In the genomic region with DNA sequence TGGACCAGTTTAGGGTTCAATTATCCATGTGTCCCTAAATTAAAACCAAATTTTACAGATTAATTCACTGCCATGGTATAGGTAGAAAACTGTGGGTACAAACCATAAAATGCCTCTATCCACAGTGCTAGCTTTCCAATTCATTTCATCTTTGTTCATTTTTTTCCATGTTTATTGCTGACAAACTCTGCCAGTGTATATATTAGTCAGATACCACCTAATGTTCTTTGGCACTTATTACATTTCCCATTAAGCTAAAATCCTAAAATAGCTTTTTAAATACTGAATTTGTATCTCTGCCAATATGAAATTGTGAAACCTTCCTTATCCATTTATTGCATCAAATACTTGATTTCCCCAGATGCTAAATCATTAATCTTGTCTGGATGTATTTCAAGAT, we compare ENCODE assay signal across 20 cellular contexts.
"Had no signal": no experiment of that assay in that cellular context is flagged by ENCODE, and none has a peak within 500 bp of the region (broad histone marks: within the 10 kb centered on the region; RNA-seq: fewer than 3 reads in every experiment).

No MANE protein-coding gene starts in this region.

- H3K36me3 ChIP-seq: ascending aorta, brain microvascular endothelial cell, neural progenitor cell, right atrium auricular region, spleen, tibial nerve had no signal

- H3K27me3 Mint-ChIP-seq: activated CD4-positive, alpha-beta memory T cell treated with anti-CD3 and anti-CD28 coated beads, Interleukin-2, amount 10 ng/mL, durations not matched to agents 7 days and 5 days; activated CD4-positive, alpha-beta T cell treated with anti-CD3 and anti-CD28 coated beads, Interleukin-2, amount 10 ng/mL, durations not matched to agents 7 days and 5 days; activated naive CD4-positive, alpha-beta T cell treated with anti-CD3 and anti-CD28 coated beads, Interleukin-2, amount 10 ng/mL, durations not matched to agents 7 days and 5 days; activated T-cell treated with anti-CD3 and anti-CD28 coated beads, Interleukin-2, amount 50 U/mL, for 24 hours; naive thymus-derived CD4-positive, alpha-beta T cell had no signal

- H3K27me3 ChIP-seq: ascending aorta, brain microvascular endothelial cell, neural progenitor cell, right atrium auricular region, spleen, tibial nerve had no signal

- H3K27ac Mint-ChIP-seq: activated CD4-positive, alpha-beta memory T cell treated with anti-CD3 and anti-CD28 coated beads, Interleukin-2, amount 10 ng/mL, durations not matched to agents 7 days and 5 days; activated CD4-positive, alpha-beta T cell treated with anti-CD3 and anti-CD28 coated beads, Interleukin-2, amount 10 ng/mL, durations not matched to agents 7 days and 5 days; activated naive CD4-positive, alpha-beta T cell treated with anti-CD3 and anti-CD28 coated beads, Interleukin-2, amount 10 ng/mL, durations not matched to agents 7 days and 5 days; activated naive CD8-positive, alpha-beta T cell treated with anti-CD3 and anti-CD28 coated beads, Interleukin-2, amount 10 ng/mL, durations not matched to agents 7 days and 5 days; activated T-cell treated with anti-CD3 and anti-CD28 coated beads, Interleukin-2, amount 50 U/mL, for 24 hours; effector memory CD8-positive, alpha-beta T cell; immature natural killer cell; naive thymus-derived CD4-positive, alpha-beta T cell; neural progenitor cell had no signal

- H3K36me3 Mint-ChIP-seq: activated naive CD4-positive, alpha-beta T cell treated with anti-CD3 and anti-CD28 coated beads, Interleukin-2, amount 10 ng/mL, durations not matched to agents 7 days and 5 days; activated naive CD8-positive, alpha-beta T cell treated with anti-CD3 and anti-CD28 coated beads, Interleukin-2, amount 10 ng/mL, durations not matched to agents 7 days and 5 days; immature natural killer cell; naive thymus-derived CD4-positive, alpha-beta T cell; neural progenitor cell had no signal

- H3K4me2 ChIP-seq: neural progenitor cell had no signal

- H3K4me3 Mint-ChIP-seq: activated CD4-positive, alpha-beta memory T cell treated with anti-CD3 and anti-CD28 coated beads, Interleukin-2, amount 10 ng/mL, durations not matched to agents 7 days and 5 days; activated CD4-positive, alpha-beta T cell treated with anti-CD3 and anti-CD28 coated beads, Interleukin-2, amount 10 ng/mL, durations not matched to agents 7 days and 5 days; activated naive CD4-positive, alpha-beta T cell treated with anti-CD3 and anti-CD28 coated beads, Interleukin-2, amount 10 ng/mL, durations not matched to agents 7 days and 5 days; activated naive CD8-positive, alpha-beta T cell treated with anti-CD3 and anti-CD28 coated beads, Interleukin-2, amount 10 ng/mL, durations not matched to agents 7 days and 5 days; activated T-cell treated with anti-CD3 and anti-CD28 coated beads, Interleukin-2, amount 50 U/mL, for 24 hours; effector memory CD8-positive, alpha-beta T cell; immature natural killer cell; naive thymus-derived CD4-positive, alpha-beta T cell; neural progenitor cell had no signal

- H3K4me1 ChIP-seq: ascending aorta, neural progenitor cell, right atrium auricular region, spleen had no signal

- H3K9me3 Mint-ChIP-seq: activated CD4-positive, alpha-beta memory T cell treated with anti-CD3 and anti-CD28 coated beads, Interleukin-2, amount 10 ng/mL, durations not matched to agents 7 days and 5 days; activated CD4-positive, alpha-beta T cell treated with anti-CD3 and anti-CD28 coated beads, Interleukin-2, amount 10 ng/mL, durations not matched to agents 7 days and 5 days; activated naive CD8-positive, alpha-beta T cell treated with anti-CD3 and anti-CD28 coated beads, Interleukin-2, amount 10 ng/mL, durations not matched to agents 7 days and 5 days; activated T-cell treated with anti-CD3 and anti-CD28 coated beads, Interleukin-2, amount 50 U/mL, for 24 hours; effector memory CD8-positive, alpha-beta T cell; naive thymus-derived CD4-positive, alpha-beta T cell; neural progenitor cell had no signal

- DNase-seq: activated CD4-positive, alpha-beta memory T cell treated with anti-CD3 and anti-CD28 coated beads, Interleukin-2, amount 10 ng/mL, durations not matched to agents 7 days and 5 days; activated CD4-positive, alpha-beta T cell treated with anti-CD3 and anti-CD28 coated beads, Interleukin-2, amount 10 ng/mL, durations not matched to agents 7 days and 5 days; activated CD4-positive, CD25-positive, alpha-beta regulatory T cell treated with anti-CD3 and anti-CD28 coated beads, Interleukin-2, amount 50 U/mL, for 72 hours; activated CD8-positive, alpha-beta memory T cell treated with anti-CD3 and anti-CD28 coated beads, Interleukin-2, amount 50 U/mL, for 48 hours; activated gamma-delta T cell; activated naive CD4-positive, alpha-beta T cell treated with anti-CD3 and anti-CD28 coated beads, Interleukin-2, amount 10 ng/mL, durations not matched to agents 7 days and 5 days; activated naive CD8-positive, alpha-beta T cell treated with anti-CD3 and anti-CD28 coated beads, Interleukin-2, amount 10 ng/mL, durations not matched to agents 7 days and 5 days; activated T-cell treated with anti-CD3 and anti-CD28 coated beads, Interleukin-2, amount 50 U/mL, for 24 hours; brain microvascular endothelial cell; cortex of kidney; effector memory CD8-positive, alpha-beta T cell; immature natural killer cell; kidney; naive thymus-derived CD4-positive, alpha-beta T cell; spleen; stimulated activated naive CD4-positive, alpha-beta T cell treated with Interleukin-2 at 50 U/mL for 16 hours had no signal

- H3K9ac ChIP-seq: neural progenitor cell had no signal

- H3K9me3 ChIP-seq: ascending aorta, right atrium auricular region, spleen, tibial nerve had no signal

- H3K4me3 ChIP-seq: ascending aorta, neural progenitor cell, right atrium auricular region, spleen, tibial nerve had no signal

- H3K27ac ChIP-seq: ascending aorta, brain microvascular endothelial cell, neural progenitor cell, right atrium auricular region, spleen had no signal
